In genomic region chr7:130133029-130133774, GRCh38 we compare ENCODE assay signal across 22 cellular contexts.
"Had no signal": no experiment of that assay in that cellular context is flagged by ENCODE, and none has a peak within 500 bp of the region (broad histone marks: within the 10 kb centered on the region; RNA-seq: fewer than 3 reads in every experiment).

No MANE protein-coding gene starts in this region.

- H3K9me3 Mint-ChIP-seq: effector memory CD8-positive, alpha-beta T cell; naive thymus-derived CD4-positive, alpha-beta T cell; nephron progenitor cell had no signal

- DNase-seq: cortex of kidney; effector memory CD8-positive, alpha-beta T cell; esophagus squamous epithelium; foreskin fibroblast; kidney; left cardiac atrium; left ventricle myocardium superior; mesenchymal stem cell; naive thymus-derived CD4-positive, alpha-beta T cell; nephron progenitor cell; posterior cingulate gyrus; right cardiac atrium; small intestine; stimulated activated CD4-positive, alpha-beta T cell treated with anti-CD3 and anti-CD28 coated beads, Interleukin-12 subunit alpha, Interleukin-12 subunit beta, amount 100 ng/mL, for 4 hours; stimulated activated naive CD4-positive, alpha-beta T cell; stomach; substantia nigra; transverse colon had no signal

- H3K4me3 Mint-ChIP-seq: effector memory CD8-positive, alpha-beta T cell; naive thymus-derived CD4-positive, alpha-beta T cell; nephron progenitor cell had no signal

- H3K4me3 ChIP-seq: esophagus squamous epithelium, gastroesophageal sphincter, lung, stomach, thoracic aorta, transverse colon had no signal

- H3K27me3 ChIP-seq: esophagus squamous epithelium, gastroesophageal sphincter, neutrophil, stomach, transverse colon had no signal

- ATAC-seq: effector memory CD8-positive, alpha-beta T cell; gastroesophageal sphincter; left cardiac atrium; left ventricle myocardium superior; naive thymus-derived CD4-positive, alpha-beta T cell; right cardiac atrium had no signal

- H3K27ac ChIP-seq: esophagus squamous epithelium, gastroesophageal sphincter, neutrophil, stomach, thoracic aorta, transverse colon had no signal

- H3K27ac Mint-ChIP-seq: effector memory CD8-positive, alpha-beta T cell; naive thymus-derived CD4-positive, alpha-beta T cell; nephron progenitor cell had no signal

- H3K9me3 ChIP-seq: esophagus squamous epithelium, gastroesophageal sphincter, neutrophil, stomach, thoracic aorta, transverse colon had no signal

- H3K4me1 ChIP-seq: esophagus squamous epithelium had no signal

- H3K27me3 Mint-ChIP-seq: effector memory CD8-positive, alpha-beta T cell; naive thymus-derived CD4-positive, alpha-beta T cell had no signal
